ENCODE assay signal across 6 cellular contexts in the genomic region with DNA sequence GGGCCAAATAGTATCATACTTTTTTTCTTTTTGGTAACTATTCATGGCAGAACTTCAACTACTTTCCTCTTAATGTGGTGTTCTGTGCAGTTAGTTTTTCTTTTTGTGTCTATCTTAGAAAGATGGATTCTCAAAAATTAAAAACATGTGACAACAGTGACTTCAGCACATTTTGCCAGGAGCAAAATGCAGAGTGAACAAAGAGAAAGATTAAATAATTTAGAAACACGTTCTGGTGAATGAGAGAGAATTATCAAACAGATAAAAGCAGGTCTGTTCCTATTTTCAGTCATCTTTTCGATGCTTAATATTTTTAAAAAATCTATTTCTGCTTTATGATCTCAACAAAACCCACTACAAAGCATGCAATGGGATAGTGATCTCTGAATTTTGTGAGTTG.
"Had no signal": no experiment of that assay in that cellular context is flagged by ENCODE, and none has a peak within 500 bp of the region (broad histone marks: within the 10 kb centered on the region; RNA-seq: fewer than 3 reads in every experiment).

No MANE protein-coding gene starts in this region.

- FAIRE-seq: HepG2, HTR-8/SVneo had no signal

- ATAC-seq: HepG2 had no signal

- DNase-seq: IMR-90, KBM-7, KG1 had no signal

- H3K27ac ChIP-seq: HL-60 had no signal
